Comparison of ENCODE assay signal across 8 cellular contexts in genomic region chr9:114806571-114806970, GRCh38. TPM values are rescaled to one million over a fixed set of nuclear protein-coding genes. Genes with fewer than 3 reads are reported as not detected.
DNase-seq lines count a peak whose midpoint lies in the region; ATAC-seq lines count a peak whose summit lies in the region.

No MANE protein-coding gene starts in this region.

- peak; percentile 40 for ATAC-seq in activated CD4-positive, alpha-beta T cell treated with anti-CD3 and anti-CD28 coated beads for 36 hours
- peak; percentile 24 for ATAC-seq in HG03025 (IDR thresholded peaks at IDR 0.05; ENCODE audit: low FRiP score, unreplicated experiment)
- ATAC-seq in stimulated activated naive CD8-positive, alpha-beta T cell treated with anti-CD3 and anti-CD28 coated beads, Interleukin-15, Interleukin-2, amounts not matched to agents 100 U/mL and 50 U/mL, for 24 hours: peak; percentile 15

- no peak overlapping the region for H3K4me3 Mint-ChIP-seq in activated CD4-positive, alpha-beta T cell treated with anti-CD3 and anti-CD28 coated beads for 36 hours
- peak overlapping the region; percentile 42 for H3K4me3 Mint-ChIP-seq in activated naive CD8-positive, alpha-beta T cell

- CTCF ChIA-PET in activated CD4-positive, alpha-beta T cell treated with anti-CD3 and anti-CD28 coated beads for 36 hours (lab: Charles Lee): interaction anchor here (0.7 to 1.1 kb wide), 2 partner anchors 198 to 208 kb away, joined by 3 read pairs; no protein-coding TSS in a partner anchor

- H3K9me3 Mint-ChIP-seq in activated CD4-positive, alpha-beta T cell treated with anti-CD3 and anti-CD28 coated beads for 36 hours (ENCODE audit: low read depth): no peaks in the 10 kb centered on the region
- H3K9me3 Mint-ChIP-seq in activated naive CD8-positive, alpha-beta T cell (ENCODE audit: low read depth): no peaks in the 10 kb centered on the region

- POLR2A ChIA-PET in activated CD4-positive, alpha-beta T cell treated with anti-CD3 and anti-CD28 coated beads for 36 hours (lab: Charles Lee): interaction anchor here (0.7 kb wide), 1 partner anchor 151 kb away, joined by 4 read pairs; no protein-coding TSS in a partner anchor

- H3K27ac Mint-ChIP-seq in activated CD4-positive, alpha-beta T cell treated with anti-CD3 and anti-CD28 coated beads for 36 hours: no peak overlapping the region
- H3K27ac Mint-ChIP-seq in activated naive CD8-positive, alpha-beta T cell: no peak overlapping the region

- H3K4me1 Mint-ChIP-seq in activated CD4-positive, alpha-beta T cell treated with anti-CD3 and anti-CD28 coated beads for 36 hours: peaks cover 25% of the 10 kb centered on the region
- H3K4me1 Mint-ChIP-seq in activated naive CD8-positive, alpha-beta T cell (ENCODE audit: low read depth): peaks cover 26% of the 10 kb centered on the region

- no peaks in the 10 kb centered on the region for H3K36me3 Mint-ChIP-seq in activated CD4-positive, alpha-beta T cell treated with anti-CD3 and anti-CD28 coated beads for 36 hours (ENCODE audit: low read depth)
- peaks cover 2% of the 10 kb centered on the region for H3K36me3 Mint-ChIP-seq in activated naive CD8-positive, alpha-beta T cell

- DNase-seq in activated CD4-positive, alpha-beta T cell treated with anti-CD3 and anti-CD28 coated beads for 36 hours: peak; percentile 11
- DNase-seq in activated CD4-positive, alpha-beta T cell treated with anti-CD3 and anti-CD28 coated beads, Interleukin-2, amount 50 U/mL, for 4 hours: no peak
- no peak for DNase-seq in stimulated activated naive CD8-positive, alpha-beta T cell treated with anti-CD3 and anti-CD28 coated beads, Interleukin-15, Interleukin-2, amounts not matched to agents 100 U/mL and 50 U/mL, for 24 hours
- no peak for DNase-seq in iPS-NIHi7 (ENCODE audit: extremely low spot score)
- no peak for DNase-seq in NCI-H82 (lab: John Stamatoyannopoulos, UW)
- no peak for DNase-seq in stimulated activated CD4-positive, alpha-beta T cell treated with anti-CD3 and anti-CD28 coated beads, Interleukin-2, amount 100 ng/mL, for 24 hours

- H3K27me3 Mint-ChIP-seq in activated CD4-positive, alpha-beta T cell treated with anti-CD3 and anti-CD28 coated beads for 36 hours: peaks cover 3% of the 10 kb centered on the region
- no peaks in the 10 kb centered on the region for H3K27me3 Mint-ChIP-seq in activated naive CD8-positive, alpha-beta T cell

- intact Hi-C loops in activated CD4-positive, alpha-beta T cell treated with anti-CD3 and anti-CD28 coated beads for 36 hours (cut with DNase I, micrococcal nuclease): loop anchor here (1.0 to 5.0 kb wide), 3 partner anchors 86 to 206 kb away; partner anchors contain the start of gene TEX48 (in 1 of the 2)

RNA-seq across cellular contexts. Expression of gene TNFSF15, which starts 0.7 kb away (rescaled TPM):
- total RNA-seq in activated CD4-positive, alpha-beta T cell treated with anti-CD3 and anti-CD28 coated beads for 36 hours: under 1 TPM; 0.47 to 0.50 TPM
